ENCODE assay signal across 26 cellular contexts in the genomic region with DNA sequence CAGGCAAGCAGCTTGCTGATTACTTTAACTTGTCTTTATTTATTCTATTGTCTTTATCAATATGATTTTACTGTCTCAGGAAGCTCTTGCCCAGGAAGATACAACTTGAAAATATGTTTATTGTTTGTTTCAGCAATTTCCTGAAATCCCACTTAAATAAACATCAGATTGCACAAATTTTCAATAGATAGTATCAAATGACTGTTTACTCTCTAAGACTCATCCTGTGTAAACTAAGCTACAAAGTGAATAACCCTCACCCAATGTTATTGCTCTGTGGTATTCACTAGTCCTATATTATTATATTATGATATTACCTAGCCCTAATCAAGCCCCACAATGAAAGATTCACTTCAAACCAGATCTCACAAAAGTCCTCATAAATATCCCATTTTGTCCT.
"Had no signal": no experiment of that assay in that cellular context is flagged by ENCODE, and none has a peak within 500 bp of the region (broad histone marks: within the 10 kb centered on the region; RNA-seq: fewer than 3 reads in every experiment).

No MANE protein-coding gene starts in this region.

- H3K27ac Mint-ChIP-seq: dendritic cell treated with granulocyte-macrophage colony-stimulating factor and Interleukin-4, amounts not matched to agents 40 ng/mL and 50 ng/mL, for 4 days; endodermal cell; immature natural killer cell; natural killer cell; stimulated activated effector memory CD8-positive, alpha-beta T cell treated with anti-CD3 and anti-CD28 coated beads, Interleukin-12 subunit alpha, Interleukin-12 subunit beta, amount 100 ng/mL, for 72 hours had no signal

- FAIRE-seq: endothelial cell of umbilical vein had no signal

- H3K4me3 ChIP-seq: colonic mucosa, esophagus muscularis mucosa, lower lobe of right lung, ovary, psoas muscle, sigmoid colon, stomach, thyroid gland had no signal

- H3K36me3 Mint-ChIP-seq: immature natural killer cell; natural killer cell; stimulated activated effector memory CD8-positive, alpha-beta T cell treated with anti-CD3 and anti-CD28 coated beads, Interleukin-12 subunit alpha, Interleukin-12 subunit beta, amount 100 ng/mL, for 72 hours had no signal

- H3K4me3 Mint-ChIP-seq: dendritic cell treated with granulocyte-macrophage colony-stimulating factor and Interleukin-4, amounts not matched to agents 40 ng/mL and 50 ng/mL, for 4 days; endodermal cell; immature natural killer cell; natural killer cell; stimulated activated effector memory CD8-positive, alpha-beta T cell treated with anti-CD3 and anti-CD28 coated beads, Interleukin-12 subunit alpha, Interleukin-12 subunit beta, amount 100 ng/mL, for 72 hours had no signal

- ATAC-seq: left ventricle myocardium superior; lower lobe of right lung; natural killer cell; psoas muscle; right cardiac atrium; stimulated activated effector memory CD8-positive, alpha-beta T cell treated with anti-CD3 and anti-CD28 coated beads, Interleukin-12 subunit alpha, Interleukin-12 subunit beta, amount 100 ng/mL, for 72 hours had no signal

- H3K9me3 Mint-ChIP-seq: dendritic cell treated with granulocyte-macrophage colony-stimulating factor and Interleukin-4, amounts not matched to agents 40 ng/mL and 50 ng/mL, for 4 days; endodermal cell; immature natural killer cell; natural killer cell; stimulated activated effector memory CD8-positive, alpha-beta T cell treated with anti-CD3 and anti-CD28 coated beads, Interleukin-12 subunit alpha, Interleukin-12 subunit beta, amount 100 ng/mL, for 72 hours had no signal

- DNase-seq: colonic mucosa; effector CD8-positive, alpha-beta T cell; endodermal cell; foreskin melanocyte; hypothalamus; immature natural killer cell; islet precursor cell; left ventricle myocardium superior; lower lobe of right lung; natural killer cell; occipital lobe; ovary; posterior cingulate gyrus; psoas muscle; right cardiac atrium; sigmoid colon; stimulated activated CD4-positive, alpha-beta T cell treated with anti-CD3 and anti-CD28 coated beads, Interleukin-2, amount 100 ng/mL, for 24 hours; stimulated activated CD4-positive, alpha-beta T cell treated with anti-CD3 and anti-CD28 coated beads, Interleukin-4, amount 100 ng/mL, for 24 hours; stimulated activated naive CD4-positive, alpha-beta T cell treated with Interleukin-2 at 50 U/mL for 16 hours; stomach; thyroid gland; trophoblast cell had no signal

- H3K36me3 ChIP-seq: colonic mucosa, esophagus muscularis mucosa, lower lobe of right lung, ovary, sigmoid colon, stomach, thyroid gland had no signal

- H3K27ac ChIP-seq: colonic mucosa, esophagus muscularis mucosa, lower lobe of right lung, ovary, psoas muscle, sigmoid colon, stomach, thyroid gland had no signal

- H3K4me1 Mint-ChIP-seq: immature natural killer cell; natural killer cell; stimulated activated effector memory CD8-positive, alpha-beta T cell treated with anti-CD3 and anti-CD28 coated beads, Interleukin-12 subunit alpha, Interleukin-12 subunit beta, amount 100 ng/mL, for 72 hours had no signal

- H3K27me3 ChIP-seq: colonic mucosa, esophagus muscularis mucosa, ovary, sigmoid colon, stomach, thyroid gland had no signal
